ENCODE assay signal across 1 cellular context in the genomic region with DNA sequence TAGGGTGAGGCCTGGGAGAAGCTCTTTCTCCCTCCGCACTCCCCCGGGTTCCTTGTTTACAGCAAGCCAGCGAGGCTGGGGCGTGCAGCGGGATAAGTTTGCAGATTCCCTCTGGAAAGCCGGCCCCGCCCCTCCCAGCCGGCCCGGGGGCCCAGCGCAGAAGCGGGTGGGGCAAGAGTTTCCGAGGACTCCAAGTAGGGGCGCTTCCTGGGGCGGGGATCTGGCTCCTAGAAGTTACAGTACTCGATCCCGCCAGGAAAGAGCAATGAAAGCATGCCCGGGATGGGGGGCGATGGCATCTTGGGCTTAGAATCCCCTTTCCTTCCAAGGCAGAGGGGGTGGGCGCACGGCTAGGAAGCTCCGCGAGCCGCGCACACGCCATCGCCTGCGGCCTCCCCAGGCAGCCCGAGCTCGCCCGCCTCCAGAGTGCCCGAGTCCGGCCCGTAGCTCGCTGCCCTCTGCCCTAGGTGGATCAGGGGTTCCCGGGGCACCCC.
A peak's percentile ranks its signal among the peaks of the same experiment; 100 is the strongest.
TF ChIP-seq lines count a peak whose summit lies in the region.

No MANE protein-coding gene starts in this region.

TF ChIP-seq in HepG2, 621 proteins besides CTCF, POLR2A, EP300 and RAD21 (continued from another document and continues in another):
- TF ChIP-seq, protein P1, sequence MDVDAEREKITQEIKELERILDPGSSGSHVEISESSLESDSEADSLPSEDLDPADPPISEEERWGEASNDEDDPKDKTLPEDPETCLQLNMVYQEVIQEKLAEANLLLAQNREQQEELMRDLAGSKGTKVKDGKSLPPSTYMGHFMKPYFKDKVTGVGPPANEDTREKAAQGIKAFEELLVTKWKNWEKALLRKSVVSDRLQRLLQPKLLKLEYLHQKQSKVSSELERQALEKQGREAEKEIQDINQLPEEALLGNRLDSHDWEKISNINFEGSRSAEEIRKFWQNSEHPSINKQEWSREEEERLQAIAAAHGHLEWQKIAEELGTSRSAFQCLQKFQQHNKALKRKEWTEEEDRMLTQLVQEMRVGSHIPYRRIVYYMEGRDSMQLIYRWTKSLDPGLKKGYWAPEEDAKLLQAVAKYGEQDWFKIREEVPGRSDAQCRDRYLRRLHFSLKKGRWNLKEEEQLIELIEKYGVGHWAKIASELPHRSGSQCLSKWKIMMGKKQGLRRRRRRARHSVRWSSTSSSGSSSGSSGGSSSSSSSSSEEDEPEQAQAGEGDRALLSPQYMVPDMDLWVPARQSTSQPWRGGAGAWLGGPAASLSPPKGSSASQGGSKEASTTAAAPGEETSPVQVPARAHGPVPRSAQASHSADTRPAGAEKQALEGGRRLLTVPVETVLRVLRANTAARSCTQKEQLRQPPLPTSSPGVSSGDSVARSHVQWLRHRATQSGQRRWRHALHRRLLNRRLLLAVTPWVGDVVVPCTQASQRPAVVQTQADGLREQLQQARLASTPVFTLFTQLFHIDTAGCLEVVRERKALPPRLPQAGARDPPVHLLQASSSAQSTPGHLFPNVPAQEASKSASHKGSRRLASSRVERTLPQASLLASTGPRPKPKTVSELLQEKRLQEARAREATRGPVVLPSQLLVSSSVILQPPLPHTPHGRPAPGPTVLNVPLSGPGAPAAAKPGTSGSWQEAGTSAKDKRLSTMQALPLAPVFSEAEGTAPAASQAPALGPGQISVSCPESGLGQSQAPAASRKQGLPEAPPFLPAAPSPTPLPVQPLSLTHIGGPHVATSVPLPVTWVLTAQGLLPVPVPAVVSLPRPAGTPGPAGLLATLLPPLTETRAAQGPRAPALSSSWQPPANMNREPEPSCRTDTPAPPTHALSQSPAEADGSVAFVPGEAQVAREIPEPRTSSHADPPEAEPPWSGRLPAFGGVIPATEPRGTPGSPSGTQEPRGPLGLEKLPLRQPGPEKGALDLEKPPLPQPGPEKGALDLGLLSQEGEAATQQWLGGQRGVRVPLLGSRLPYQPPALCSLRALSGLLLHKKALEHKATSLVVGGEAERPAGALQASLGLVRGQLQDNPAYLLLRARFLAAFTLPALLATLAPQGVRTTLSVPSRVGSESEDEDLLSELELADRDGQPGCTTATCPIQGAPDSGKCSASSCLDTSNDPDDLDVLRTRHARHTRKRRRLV (CRISPR knock-in tag; IDR thresholded peaks at IDR 0.05), result 0 out of 2 replicates have a peak, but pooled peaks have one; percentile 26
- TF ChIP-seq, protein P2, sequence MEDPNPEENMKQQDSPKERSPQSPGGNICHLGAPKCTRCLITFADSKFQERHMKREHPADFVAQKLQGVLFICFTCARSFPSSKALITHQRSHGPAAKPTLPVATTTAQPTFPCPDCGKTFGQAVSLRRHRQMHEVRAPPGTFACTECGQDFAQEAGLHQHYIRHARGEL (CRISPR knock-in tag; IDR thresholded peaks at IDR 0.05), result 0 out of 2 replicates have a peak, but pooled peaks have one; percentile 35
- TF ChIP-seq ZNF263 (CRISPR knock-in tag; IDR thresholded peaks at IDR 0.05) (no peak), RELA (CRISPR knock-in tag; IDR thresholded peaks at IDR 0.05) (no peak), SP2 (CRISPR knock-in tag; IDR thresholded peaks at IDR 0.05) (no peak), FOXM1 (CRISPR knock-in tag; IDR thresholded peaks at IDR 0.05) (no peak), ZNF337 (CRISPR knock-in tag; IDR thresholded peaks at IDR 0.05; ENCODE audit: borderline replicate concordance, low read depth) (0 out of 2 replicates have a peak, but pooled peaks have one; percentile 48), ZNF772 (CRISPR knock-in tag; IDR thresholded peaks at IDR 0.05) (peak; percentile 18; the same call in 1 of the 2 replicates), NFYC (CRISPR knock-in tag; IDR thresholded peaks at IDR 0.05) (no peak), ZNF558 (CRISPR knock-in tag; IDR thresholded peaks at IDR 0.05; ENCODE audit: borderline replicate concordance) (peak; percentile 45; the same call in 1 of the 2 replicates), FOXO1 (CRISPR knock-in tag; IDR thresholded peaks at IDR 0.05) (0 out of 2 replicates have a peak, but pooled peaks have one; percentile 26), RBM39 (IDR thresholded peaks at IDR 0.05; ENCODE audit: low read depth, low read length, poor library complexity, severe bottlenecking) (peak; percentile 48), POLR2G (IDR thresholded peaks at IDR 0.05; ENCODE audit: low read depth, low read length) (peak; percentile 0; the same call in 1 of the 2 replicates), AGO2 (optimal IDR thresholded peaks at IDR 0.05; ENCODE audit: low read depth, low read length) (peak; percentile 67), HNRNPL (IDR thresholded peaks at IDR 0.05; ENCODE audit: low read depth, low read length) (no peak), MYC (CRISPR knock-in tag; IDR thresholded peaks at IDR 0.05; ENCODE audit: borderline replicate concordance) (0 out of 2 replicates have a peak, but pooled peaks have one; percentile 8), XRCC5 (optimal IDR thresholded peaks at IDR 0.05; ENCODE audit: low read length) (no peak), ZNF431 (CRISPR knock-in tag; IDR thresholded peaks at IDR 0.05; ENCODE audit: borderline replicate concordance, low read depth) (0 out of 2 replicates have a peak, but pooled peaks have one; percentile 25), ZNF720 (CRISPR knock-in tag; IDR thresholded peaks at IDR 0.05) (no peak), GFI1 (CRISPR knock-in tag; IDR thresholded peaks at IDR 0.05; ENCODE audit: borderline replicate concordance) (no peak), NFATC3 (CRISPR knock-in tag; IDR thresholded peaks at IDR 0.05) (no peak), SRY (CRISPR knock-in tag; IDR thresholded peaks at IDR 0.05) (0 out of 2 replicates have a peak, but pooled peaks have one; percentile 41), ZNF143 (CRISPR knock-in tag; IDR thresholded peaks at IDR 0.05) (no peak), ZMAT3 (CRISPR knock-in tag; conservative IDR thresholded peaks at IDR 0.05) (no peak), KAT2B (IDR thresholded peaks at IDR 0.05; ENCODE audit: borderline replicate concordance, low read depth, low read length) (no peak), ZNF501 (CRISPR knock-in tag; IDR thresholded peaks at IDR 0.05) (no peak)
- TF ChIP-seq, protein P3, sequence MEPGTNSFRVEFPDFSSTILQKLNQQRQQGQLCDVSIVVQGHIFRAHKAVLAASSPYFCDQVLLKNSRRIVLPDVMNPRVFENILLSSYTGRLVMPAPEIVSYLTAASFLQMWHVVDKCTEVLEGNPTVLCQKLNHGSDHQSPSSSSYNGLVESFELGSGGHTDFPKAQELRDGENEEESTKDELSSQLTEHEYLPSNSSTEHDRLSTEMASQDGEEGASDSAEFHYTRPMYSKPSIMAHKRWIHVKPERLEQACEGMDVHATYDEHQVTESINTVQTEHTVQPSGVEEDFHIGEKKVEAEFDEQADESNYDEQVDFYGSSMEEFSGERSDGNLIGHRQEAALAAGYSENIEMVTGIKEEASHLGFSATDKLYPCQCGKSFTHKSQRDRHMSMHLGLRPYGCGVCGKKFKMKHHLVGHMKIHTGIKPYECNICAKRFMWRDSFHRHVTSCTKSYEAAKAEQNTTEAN (CRISPR knock-in tag; conservative IDR thresholded peaks at IDR 0.05), result peak; percentile 22; the same call in 1 of the 2 replicates
- TF ChIP-seq, protein P4, sequence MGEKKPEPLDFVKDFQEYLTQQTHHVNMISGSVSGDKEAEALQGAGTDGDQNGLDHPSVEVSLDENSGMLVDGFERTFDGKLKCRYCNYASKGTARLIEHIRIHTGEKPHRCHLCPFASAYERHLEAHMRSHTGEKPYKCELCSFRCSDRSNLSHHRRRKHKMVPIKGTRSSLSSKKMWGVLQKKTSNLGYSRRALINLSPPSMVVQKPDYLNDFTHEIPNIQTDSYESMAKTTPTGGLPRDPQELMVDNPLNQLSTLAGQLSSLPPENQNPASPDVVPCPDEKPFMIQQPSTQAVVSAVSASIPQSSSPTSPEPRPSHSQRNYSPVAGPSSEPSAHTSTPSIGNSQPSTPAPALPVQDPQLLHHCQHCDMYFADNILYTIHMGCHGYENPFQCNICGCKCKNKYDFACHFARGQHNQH (CRISPR knock-in tag; IDR thresholded peaks at IDR 0.05), result peak; percentile 35; the same call in 1 of the 2 replicates
- TF ChIP-seq, protein P5, sequence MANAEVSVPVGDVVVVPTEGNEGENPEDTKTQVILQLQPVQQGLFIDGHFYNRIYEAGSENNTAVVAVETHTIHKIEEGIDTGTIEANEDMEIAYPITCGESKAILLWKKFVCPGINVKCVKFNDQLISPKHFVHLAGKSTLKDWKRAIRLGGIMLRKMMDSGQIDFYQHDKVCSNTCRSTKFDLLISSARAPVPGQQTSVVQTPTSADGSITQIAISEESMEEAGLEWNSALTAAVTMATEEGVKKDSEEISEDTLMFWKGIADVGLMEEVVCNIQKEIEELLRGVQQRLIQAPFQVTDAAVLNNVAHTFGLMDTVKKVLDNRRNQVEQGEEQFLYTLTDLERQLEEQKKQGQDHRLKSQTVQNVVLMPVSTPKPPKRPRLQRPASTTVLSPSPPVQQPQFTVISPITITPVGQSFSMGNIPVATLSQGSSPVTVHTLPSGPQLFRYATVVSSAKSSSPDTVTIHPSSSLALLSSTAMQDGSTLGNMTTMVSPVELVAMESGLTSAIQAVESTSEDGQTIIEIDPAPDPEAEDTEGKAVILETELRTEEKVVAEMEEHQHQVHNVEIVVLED (CRISPR knock-in tag; IDR thresholded peaks at IDR 0.05; ENCODE audit: borderline replicate concordance), result no peak
- TF ChIP-seq, protein P6, sequence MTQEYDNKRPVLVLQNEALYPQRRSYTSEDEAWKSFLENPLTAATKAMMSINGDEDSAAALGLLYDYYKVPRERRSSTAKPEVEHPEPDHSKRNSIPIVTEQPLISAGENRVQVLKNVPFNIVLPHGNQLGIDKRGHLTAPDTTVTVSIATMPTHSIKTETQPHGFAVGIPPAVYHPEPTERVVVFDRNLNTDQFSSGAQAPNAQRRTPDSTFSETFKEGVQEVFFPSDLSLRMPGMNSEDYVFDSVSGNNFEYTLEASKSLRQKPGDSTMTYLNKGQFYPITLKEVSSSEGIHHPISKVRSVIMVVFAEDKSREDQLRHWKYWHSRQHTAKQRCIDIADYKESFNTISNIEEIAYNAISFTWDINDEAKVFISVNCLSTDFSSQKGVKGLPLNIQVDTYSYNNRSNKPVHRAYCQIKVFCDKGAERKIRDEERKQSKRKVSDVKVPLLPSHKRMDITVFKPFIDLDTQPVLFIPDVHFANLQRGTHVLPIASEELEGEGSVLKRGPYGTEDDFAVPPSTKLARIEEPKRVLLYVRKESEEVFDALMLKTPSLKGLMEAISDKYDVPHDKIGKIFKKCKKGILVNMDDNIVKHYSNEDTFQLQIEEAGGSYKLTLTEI (CRISPR knock-in tag; conservative IDR thresholded peaks at IDR 0.05), result no peak
- TF ChIP-seq, protein P7, sequence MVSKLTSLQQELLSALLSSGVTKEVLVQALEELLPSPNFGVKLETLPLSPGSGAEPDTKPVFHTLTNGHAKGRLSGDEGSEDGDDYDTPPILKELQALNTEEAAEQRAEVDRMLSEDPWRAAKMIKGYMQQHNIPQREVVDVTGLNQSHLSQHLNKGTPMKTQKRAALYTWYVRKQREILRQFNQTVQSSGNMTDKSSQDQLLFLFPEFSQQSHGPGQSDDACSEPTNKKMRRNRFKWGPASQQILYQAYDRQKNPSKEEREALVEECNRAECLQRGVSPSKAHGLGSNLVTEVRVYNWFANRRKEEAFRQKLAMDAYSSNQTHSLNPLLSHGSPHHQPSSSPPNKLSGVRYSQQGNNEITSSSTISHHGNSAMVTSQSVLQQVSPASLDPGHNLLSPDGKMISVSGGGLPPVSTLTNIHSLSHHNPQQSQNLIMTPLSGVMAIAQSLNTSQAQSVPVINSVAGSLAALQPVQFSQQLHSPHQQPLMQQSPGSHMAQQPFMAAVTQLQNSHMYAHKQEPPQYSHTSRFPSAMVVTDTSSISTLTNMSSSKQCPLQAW (CRISPR knock-in tag; IDR thresholded peaks at IDR 0.05), result peak; percentile 35; the same call in 1 of the 2 replicates
- TF ChIP-seq, protein P8, sequence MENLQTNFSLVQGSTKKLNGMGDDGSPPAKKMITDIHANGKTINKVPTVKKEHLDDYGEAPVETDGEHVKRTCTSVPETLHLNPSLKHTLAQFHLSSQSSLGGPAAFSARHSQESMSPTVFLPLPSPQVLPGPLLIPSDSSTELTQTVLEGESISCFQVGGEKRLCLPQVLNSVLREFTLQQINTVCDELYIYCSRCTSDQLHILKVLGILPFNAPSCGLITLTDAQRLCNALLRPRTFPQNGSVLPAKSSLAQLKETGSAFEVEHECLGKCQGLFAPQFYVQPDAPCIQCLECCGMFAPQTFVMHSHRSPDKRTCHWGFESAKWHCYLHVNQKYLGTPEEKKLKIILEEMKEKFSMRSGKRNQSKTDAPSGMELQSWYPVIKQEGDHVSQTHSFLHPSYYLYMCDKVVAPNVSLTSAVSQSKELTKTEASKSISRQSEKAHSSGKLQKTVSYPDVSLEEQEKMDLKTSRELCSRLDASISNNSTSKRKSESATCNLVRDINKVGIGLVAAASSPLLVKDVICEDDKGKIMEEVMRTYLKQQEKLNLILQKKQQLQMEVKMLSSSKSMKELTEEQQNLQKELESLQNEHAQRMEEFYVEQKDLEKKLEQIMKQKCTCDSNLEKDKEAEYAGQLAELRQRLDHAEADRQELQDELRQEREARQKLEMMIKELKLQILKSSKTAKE (CRISPR knock-in tag; IDR thresholded peaks at IDR 0.05; ENCODE audit: borderline replicate concordance), result 0 out of 2 replicates have a peak, but pooled peaks have one; percentile 24
- TF ChIP-seq, protein P9, sequence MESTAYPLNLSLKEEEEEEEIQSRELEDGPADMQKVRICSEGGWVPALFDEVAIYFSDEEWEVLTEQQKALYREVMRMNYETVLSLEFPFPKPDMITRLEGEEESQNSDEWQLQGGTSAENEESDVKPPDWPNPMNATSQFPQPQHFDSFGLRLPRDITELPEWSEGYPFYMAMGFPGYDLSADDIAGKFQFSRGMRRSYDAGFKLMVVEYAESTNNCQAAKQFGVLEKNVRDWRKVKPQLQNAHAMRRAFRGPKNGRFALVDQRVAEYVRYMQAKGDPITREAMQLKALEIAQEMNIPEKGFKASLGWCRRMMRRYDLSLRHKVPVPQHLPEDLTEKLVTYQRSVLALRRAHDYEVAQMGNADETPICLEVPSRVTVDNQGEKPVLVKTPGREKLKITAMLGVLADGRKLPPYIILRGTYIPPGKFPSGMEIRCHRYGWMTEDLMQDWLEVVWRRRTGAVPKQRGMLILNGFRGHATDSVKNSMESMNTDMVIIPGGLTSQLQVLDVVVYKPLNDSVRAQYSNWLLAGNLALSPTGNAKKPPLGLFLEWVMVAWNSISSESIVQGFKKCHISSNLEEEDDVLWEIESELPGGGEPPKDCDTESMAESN (CRISPR knock-in tag; conservative IDR thresholded peaks at IDR 0.05), result peak; percentile 78; the same call in 1 of the 2 replicates
- TF ChIP-seq, protein P10, sequence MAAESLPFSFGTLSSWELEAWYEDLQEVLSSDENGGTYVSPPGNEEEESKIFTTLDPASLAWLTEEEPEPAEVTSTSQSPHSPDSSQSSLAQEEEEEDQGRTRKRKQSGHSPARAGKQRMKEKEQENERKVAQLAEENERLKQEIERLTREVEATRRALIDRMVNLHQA (CRISPR knock-in tag; IDR thresholded peaks at IDR 0.05), result no peak
- TF ChIP-seq, protein P11, sequence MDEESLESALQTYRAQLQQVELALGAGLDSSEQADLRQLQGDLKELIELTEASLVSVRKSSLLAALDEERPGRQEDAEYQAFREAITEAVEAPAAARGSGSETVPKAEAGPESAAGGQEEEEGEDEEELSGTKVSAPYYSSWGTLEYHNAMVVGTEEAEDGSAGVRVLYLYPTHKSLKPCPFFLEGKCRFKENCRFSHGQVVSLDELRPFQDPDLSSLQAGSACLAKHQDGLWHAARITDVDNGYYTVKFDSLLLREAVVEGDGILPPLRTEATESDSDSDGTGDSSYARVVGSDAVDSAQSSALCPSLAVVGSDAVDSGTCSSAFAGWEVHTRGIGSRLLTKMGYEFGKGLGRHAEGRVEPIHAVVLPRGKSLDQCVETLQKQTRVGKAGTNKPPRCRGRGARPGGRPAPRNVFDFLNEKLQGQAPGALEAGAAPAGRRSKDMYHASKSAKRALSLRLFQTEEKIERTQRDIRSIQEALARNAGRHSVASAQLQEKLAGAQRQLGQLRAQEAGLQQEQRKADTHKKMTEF (CRISPR knock-in tag; IDR thresholded peaks at IDR 0.05), result peak; percentile 45
